In genomic region chr7:87471430-87471829, GRCh38 we compare ENCODE assay signal across 2 cellular contexts.
TF ChIP-seq lines count a peak whose summit lies in the region.

No MANE protein-coding gene starts in this region.

TF ChIP-seq in HepG2, 621 proteins besides CTCF, POLR2A, EP300 and RAD21:
- TF ChIP-seq CREB3 (CRISPR knock-in tag; IDR thresholded peaks at IDR 0.05) = no peak
- no peak for TF ChIP-seq SP2 (CRISPR knock-in tag; IDR thresholded peaks at IDR 0.05)
- no peak for TF ChIP-seq CBX5 (CRISPR knock-in tag; IDR thresholded peaks at IDR 0.05; ENCODE audit: borderline replicate concordance)
- TF ChIP-seq MAFF (IDR thresholded peaks at IDR 0.05; ENCODE audit: low read depth, low read length) = peak; percentile 79
- TF ChIP-seq ZNF615 (CRISPR knock-in tag; IDR thresholded peaks at IDR 0.05; ENCODE audit: borderline replicate concordance) = no peak
- TF ChIP-seq ARNT (IDR thresholded peaks at IDR 0.05) = no peak
- TF ChIP-seq AGO2 (optimal IDR thresholded peaks at IDR 0.05; ENCODE audit: low read depth, low read length) = peak; percentile 29
- no peak for TF ChIP-seq TRAFD1 (CRISPR knock-in tag; IDR thresholded peaks at IDR 0.05; ENCODE audit: borderline replicate concordance)
- TF ChIP-seq PRDM10 (CRISPR knock-in tag; IDR thresholded peaks at IDR 0.05; ENCODE audit: low read depth) = no peak
- peak; percentile 75 to 88; a peak in 3 of 4 replicates for TF ChIP-seq MAFK (conservative IDR thresholded peaks at IDR 0.05 in 1 of 2, IDR thresholded peaks at IDR 0.05 in 1 of 2; ENCODE audit: low read length in 2 of 2)

TF ChIP-seq in IMR-90, 13 proteins besides CTCF, POLR2A, EP300 and RAD21:
- TF ChIP-seq NFE2L2 (IDR thresholded peaks at IDR 0.05; ENCODE audit: low read depth, low read length) = no peak
- TF ChIP-seq CHD1 (IDR thresholded peaks at IDR 0.05; ENCODE audit: low read depth, low read length) = no peak
- TF ChIP-seq ELK1 (IDR thresholded peaks at IDR 0.05; ENCODE audit: borderline replicate concordance, low read depth, low read length) = no peak
- no peak for TF ChIP-seq SMC3 (IDR thresholded peaks at IDR 0.05; ENCODE audit: low read depth, low read length)
- TF ChIP-seq CEBPB (IDR thresholded peaks at IDR 0.05; ENCODE audit: low read depth, low read length) = no peak
- peak; percentile 71 for TF ChIP-seq MAFK (IDR thresholded peaks at IDR 0.05; ENCODE audit: low read depth, low read length)
- no peak for TF ChIP-seq FOS (IDR thresholded peaks at IDR 0.05; ENCODE audit: low read depth, low read length)
- no peak for TF ChIP-seq USF2 (IDR thresholded peaks at IDR 0.05; ENCODE audit: low read depth, low read length)
- TF ChIP-seq RFX5 (IDR thresholded peaks at IDR 0.05; ENCODE audit: low read depth, low read length) = no peak
TF ChIP-seq in IMR-90: peak in this region for 1.
